ENCODE assay signal across 28 cellular contexts in genomic region chr9:120452631-120453030, GRCh38.
"Had no signal": no experiment of that assay in that cellular context is flagged by ENCODE, and none has a peak within 500 bp of the region (broad histone marks: within the 10 kb centered on the region; RNA-seq: fewer than 3 reads in every experiment).

No MANE protein-coding gene starts in this region.

- H3K9me3 Mint-ChIP-seq: natural killer cell; nephron; neural progenitor cell; stimulated activated memory B cell treated with anti-CD40 and anti-IgM and Interleukin-4, amounts not matched to agents 10 μg/mL and 1 μg/mL and 100 μg/mL, for 72 hours; stimulated activated naive CD8-positive, alpha-beta T cell treated with anti-CD3 and anti-CD28 coated beads, Interleukin-15, amount 100 ng/mL, for 72 hours had no signal

- H3K4me3 Mint-ChIP-seq: natural killer cell; nephron; neural progenitor cell; stimulated activated memory B cell treated with anti-CD40 and anti-IgM and Interleukin-4, amounts not matched to agents 10 μg/mL and 1 μg/mL and 100 μg/mL, for 72 hours; stimulated activated naive CD8-positive, alpha-beta T cell treated with anti-CD3 and anti-CD28 coated beads, Interleukin-15, amount 100 ng/mL, for 72 hours had no signal

- H3K4me3 ChIP-seq: neural progenitor cell, ovary, psoas muscle, right lobe of liver, sigmoid colon, suprapubic skin, testis, thyroid gland, tibial nerve, upper lobe of left lung, vagina had no signal

- H3K27me3 Mint-ChIP-seq: progenitor cell of endocrine pancreas; stimulated activated memory B cell treated with anti-CD40 and anti-IgM and Interleukin-4, amounts not matched to agents 10 μg/mL and 1 μg/mL and 100 μg/mL, for 72 hours; stimulated activated naive CD8-positive, alpha-beta T cell treated with anti-CD3 and anti-CD28 coated beads, Interleukin-15, amount 100 ng/mL, for 72 hours had no signal

- ATAC-seq: natural killer cell; psoas muscle; right cardiac atrium; right lobe of liver; stimulated activated memory B cell treated with anti-CD40 and anti-IgM and Interleukin-4, amounts not matched to agents 10 μg/mL and 1 μg/mL and 100 μg/mL, for 72 hours; stimulated activated naive CD8-positive, alpha-beta T cell treated with anti-CD3 and anti-CD28 coated beads, Interleukin-15, amount 100 ng/mL, for 72 hours; stimulated activated naive CD8-positive, alpha-beta T cell treated with anti-CD3 and anti-CD28 coated beads, Interleukin-15, Interleukin-2, amounts not matched to agents 100 U/mL and 50 U/mL, for 24 hours had no signal

- H3K4me1 ChIP-seq: neural progenitor cell, parathyroid adenoma, right lobe of liver, sigmoid colon, suprapubic skin, testis, thyroid gland, tibial nerve, upper lobe of left lung, vagina had no signal

- DNase-seq: natural killer cell; occipital lobe; ovary; psoas muscle; right cardiac atrium; right lobe of liver; sigmoid colon; small intestine; stimulated activated CD4-positive, alpha-beta T cell treated with anti-CD3 and anti-CD28 coated beads, Interleukin-15, amount 100 ng/mL, for 24 hours; stimulated activated CD4-positive, alpha-beta T cell treated with anti-CD3 and anti-CD28 coated beads, Interleukin-2, amount 100 ng/mL, for 24 hours; stimulated activated CD4-positive, alpha-beta T cell treated with anti-CD3 and anti-CD28 coated beads, Interleukin-2, amount 100 ng/mL, for 48 hours; stimulated activated CD4-positive, alpha-beta T cell treated with anti-CD3 and anti-CD28 coated beads, Interleukin-4, amount 100 ng/mL, for 24 hours; stimulated activated naive CD4-positive, alpha-beta T cell; stimulated activated naive CD8-positive, alpha-beta T cell treated with anti-CD3 and anti-CD28 coated beads, Interleukin-15, amount 100 ng/mL, for 72 hours; stimulated activated naive CD8-positive, alpha-beta T cell treated with anti-CD3 and anti-CD28 coated beads, Interleukin-15, Interleukin-2, amounts not matched to agents 100 U/mL and 50 U/mL, for 24 hours; substantia nigra; testis; thyroid gland; trophoblast cell; upper lobe of left lung had no signal

- H3K27me3 ChIP-seq: neural progenitor cell, ovary, right lobe of liver, sigmoid colon, suprapubic skin, testis, thyroid gland, tibial nerve, upper lobe of left lung, vagina had no signal

- H3K27ac Mint-ChIP-seq: natural killer cell; nephron; neural progenitor cell; progenitor cell of endocrine pancreas; stimulated activated memory B cell treated with anti-CD40 and anti-IgM and Interleukin-4, amounts not matched to agents 10 μg/mL and 1 μg/mL and 100 μg/mL, for 72 hours; stimulated activated naive CD8-positive, alpha-beta T cell treated with anti-CD3 and anti-CD28 coated beads, Interleukin-15, amount 100 ng/mL, for 72 hours had no signal

- H3K27ac ChIP-seq: neural progenitor cell, ovary, parathyroid adenoma, psoas muscle, right lobe of liver, sigmoid colon, suprapubic skin, testis, thyroid gland, tibial nerve, upper lobe of left lung, vagina had no signal

- H3K4me1 Mint-ChIP-seq: nephron; neural progenitor cell; stimulated activated naive CD8-positive, alpha-beta T cell treated with anti-CD3 and anti-CD28 coated beads, Interleukin-15, amount 100 ng/mL, for 72 hours had no signal

- H3K36me3 ChIP-seq: ovary had no signal

- H3K9me3 ChIP-seq: ovary, psoas muscle, right lobe of liver, sigmoid colon, suprapubic skin, testis, thyroid gland, upper lobe of left lung, vagina had no signal
